In the genomic region with DNA sequence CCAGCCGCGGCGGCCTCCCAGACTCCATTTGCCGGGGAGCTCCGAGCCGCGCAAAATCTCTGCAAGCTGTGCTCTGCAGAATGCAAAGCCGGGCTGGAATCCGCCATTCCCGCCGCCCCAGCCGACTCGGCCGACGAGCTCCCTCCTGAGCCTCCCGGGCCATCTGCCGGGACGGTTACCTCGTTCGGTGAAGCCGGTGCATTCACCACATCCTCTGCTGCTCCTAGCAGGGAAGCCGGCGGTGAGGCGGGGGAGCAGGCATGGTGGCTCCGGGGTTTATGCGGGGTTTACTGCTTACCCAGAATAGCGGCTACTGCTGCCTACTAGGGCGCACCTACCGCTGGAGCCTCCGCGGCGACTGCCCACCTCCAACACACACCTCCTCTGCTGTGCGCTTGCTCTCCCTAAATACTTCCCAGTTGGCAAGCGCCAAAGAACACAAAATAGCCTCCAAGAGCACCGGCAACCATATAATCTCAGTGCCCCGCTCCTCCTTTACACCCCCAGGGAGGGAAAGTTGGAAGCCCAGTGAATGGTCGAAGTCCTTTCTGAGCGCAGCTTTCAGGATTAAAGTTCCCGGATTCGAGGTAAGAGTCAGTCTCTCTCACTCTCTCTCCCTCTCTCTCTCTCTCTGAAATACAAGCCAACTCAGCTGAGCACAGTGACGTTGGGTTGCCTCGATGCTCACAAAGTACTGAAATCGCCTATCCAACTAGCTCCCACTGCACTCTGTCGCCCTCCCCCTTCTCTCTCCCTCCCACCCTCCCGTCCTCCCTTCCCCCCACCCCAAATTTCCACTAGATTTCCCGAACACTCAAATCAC, we compare ENCODE assay signal across 11 cellular contexts. TPM values are rescaled to one million over a fixed set of nuclear protein-coding genes. Genes with fewer than 3 reads are reported as not detected.
DNase-seq lines count a peak whose midpoint lies in the region; ATAC-seq and TF ChIP-seq lines count a peak whose summit lies in the region.
"Had no signal": no experiment of that assay in that cellular context is flagged by ENCODE, and none has a peak within 500 bp of the region (broad histone marks: within the 10 kb centered on the region; RNA-seq: fewer than 3 reads in every experiment).

A gene (minus strand): TSS at position 696 of the 823 bp plus-strand sequence. CDS start 2,246 bp downstream, outside the sequence.

- no peaks in the 10 kb centered on the region for H3K9me3 ChIP-seq in gastroesophageal sphincter
- H3K9me3 ChIP-seq: pancreas had no signal

- H3K27ac ChIP-seq in gastroesophageal sphincter (peak within 1 kb of the TSS; percentile 64 to 94 (median 92)), skin epidermis (peak within 1 kb of the TSS in 7 of 21 experiments; percentile 0 to 91 (median 68))
- H3K27ac ChIP-seq: pancreas, VCaP had no signal

- H3K4me3 ChIP-seq in gastroesophageal sphincter (peak within 1 kb of the TSS; percentile 32 to 67), skin epidermis (peak within 1 kb of the TSS in 4 of 7 experiments; percentile 1 to 38 (median 20))
- H3K4me3 ChIP-seq: pancreas had no signal

- H3K4me1 ChIP-seq in gastroesophageal sphincter = peaks cover 0 to 41% (median 3%) of the 10 kb centered on the region in 3 donors
- H3K4me1 ChIP-seq: pancreas had no signal

- no peak within 1 kb of the TSS for H3K4me3 Mint-ChIP-seq in activated CD4-positive, alpha-beta T cell treated with anti-CD3 and anti-CD28 coated beads for 36 hours
- H3K4me3 Mint-ChIP-seq in activated CD4-positive, alpha-beta T cell treated with anti-CD3 and anti-CD28 coated beads, Interleukin-2, amount 10 ng/mL, durations not matched to agents 24 days and 14 days = no peak within 1 kb of the TSS

- no peak within 1 kb of the TSS for H3K27ac Mint-ChIP-seq in activated CD4-positive, alpha-beta T cell treated with anti-CD3 and anti-CD28 coated beads for 36 hours
- H3K27ac Mint-ChIP-seq in activated CD4-positive, alpha-beta T cell treated with anti-CD3 and anti-CD28 coated beads, Interleukin-2, amount 10 ng/mL, durations not matched to agents 24 days and 14 days = no peak within 1 kb of the TSS

- peaks cover 81% of the 10 kb centered on the region for H3K27me3 Mint-ChIP-seq in activated CD4-positive, alpha-beta T cell treated with anti-CD3 and anti-CD28 coated beads for 36 hours
- H3K27me3 Mint-ChIP-seq in activated CD4-positive, alpha-beta T cell treated with anti-CD3 and anti-CD28 coated beads, Interleukin-2, amount 10 ng/mL, durations not matched to agents 24 days and 14 days = peaks cover 91% of the 10 kb centered on the region

- no peaks in the 10 kb centered on the region for H3K36me3 ChIP-seq in gastroesophageal sphincter
- H3K36me3 ChIP-seq: pancreas had no signal

- no peaks in the 10 kb centered on the region for H3K9me3 Mint-ChIP-seq in activated CD4-positive, alpha-beta T cell treated with anti-CD3 and anti-CD28 coated beads for 36 hours (ENCODE audit: low read depth)
- H3K9me3 Mint-ChIP-seq in activated CD4-positive, alpha-beta T cell treated with anti-CD3 and anti-CD28 coated beads, Interleukin-2, amount 10 ng/mL, durations not matched to agents 24 days and 14 days = peaks cover 8% of the 10 kb centered on the region

- ATAC-seq in activated CD4-positive, alpha-beta T cell treated with anti-CD3 and anti-CD28 coated beads for 36 hours = no peak
- ATAC-seq in gastroesophageal sphincter (peak; percentile 32), GM21515 (IDR thresholded peaks at IDR 0.05; ENCODE audit: unreplicated experiment) (no peak)
- ATAC-seq: pancreas had no signal

- H3K27me3 ChIP-seq in gastroesophageal sphincter = peaks cover 32% of the 10 kb centered on the region

- intact Hi-C loops in activated CD4-positive, alpha-beta T cell treated with anti-CD3 and anti-CD28 coated beads for 36 hours (cut with DNase I, micrococcal nuclease) = loop anchor here (2.0 to 10.0 kb wide), 5 partner anchors 35 to 933 kb away; a partner anchor contains a TSS
- intact Hi-C loops in activated CD4-positive, alpha-beta T cell treated with anti-CD3 and anti-CD28 coated beads, Interleukin-2, amount 10 ng/mL, durations not matched to agents 24 days and 14 days (cut with micrococcal nuclease) = loop anchor here (2.0 to 5.0 kb wide), 2 partner anchors 35 to 938 kb away; no protein-coding TSS in a partner anchor

- peak in 1 of 2 donors; percentile 11 for TF ChIP-seq POLR2A in gastroesophageal sphincter (IDR thresholded peaks at IDR 0.05)

- 0 to 1% methylated on average over 10 to 21 of the region's 46 CpGs for WGBS in gastroesophageal sphincter (ENCODE audit: low coverage in 1 of 2), 2 donors

- DNase-seq in activated CD4-positive, alpha-beta T cell treated with anti-CD3 and anti-CD28 coated beads for 36 hours = peak; percentile 9
- no peak for DNase-seq in activated CD4-positive, alpha-beta T cell treated with anti-CD3 and anti-CD28 coated beads, Interleukin-2, amount 10 ng/mL, durations not matched to agents 24 days and 14 days
- DNase-seq in NCI-H510A treated with DMSO at 0.1 percent for 48 hours (lab: John Stamatoyannopoulos, UW) (peak; percentile 84), HPDE6-E6E7 (ENCODE audit: extremely low spot score) (no peak), putamen (ENCODE audit: low spot score) (no peak)
- DNase-seq: C1 segment of cervical spinal cord, pancreas had no signal

- no peak for TF ChIP-seq EP300 in gastroesophageal sphincter (IDR thresholded peaks at IDR 0.05)

- no peaks in the 10 kb centered on the region for H3K36me3 Mint-ChIP-seq in activated CD4-positive, alpha-beta T cell treated with anti-CD3 and anti-CD28 coated beads for 36 hours (ENCODE audit: low read depth)
- H3K36me3 Mint-ChIP-seq in activated CD4-positive, alpha-beta T cell treated with anti-CD3 and anti-CD28 coated beads, Interleukin-2, amount 10 ng/mL, durations not matched to agents 24 days and 14 days (ENCODE audit: low read depth) = peaks cover 7% of the 10 kb centered on the region

- CTCF ChIA-PET in activated CD4-positive, alpha-beta T cell treated with anti-CD3 and anti-CD28 coated beads for 36 hours (lab: Charles Lee) = no interaction called here

- POLR2A ChIA-PET in activated CD4-positive, alpha-beta T cell treated with anti-CD3 and anti-CD28 coated beads for 36 hours (lab: Charles Lee) = no interaction called here

- TF ChIP-seq CTCF in gastroesophageal sphincter (IDR thresholded peaks at IDR 0.05) = no peak

- peaks cover 11% of the 10 kb centered on the region for H3K4me1 Mint-ChIP-seq in activated CD4-positive, alpha-beta T cell treated with anti-CD3 and anti-CD28 coated beads for 36 hours
- no peaks in the 10 kb centered on the region for H3K4me1 Mint-ChIP-seq in activated CD4-positive, alpha-beta T cell treated with anti-CD3 and anti-CD28 coated beads, Interleukin-2, amount 10 ng/mL, durations not matched to agents 24 days and 14 days

RNA-seq across cellular contexts. Expression of the gene that starts here (rescaled TPM):
- not detected for total RNA-seq in activated CD4-positive, alpha-beta T cell treated with anti-CD3 and anti-CD28 coated beads for 36 hours
- not detected in 2 replicates for total RNA-seq in activated CD4-positive, alpha-beta T cell treated with anti-CD3 and anti-CD28 coated beads, Interleukin-2, amount 10 ng/mL, durations not matched to agents 24 days and 14 days
- 10 to 100 TPM in 3 of 4 donors, 1 to 10 TPM in 1; 8.6 to 38.8 (median 28.0) TPM for total RNA-seq in gastroesophageal sphincter
- total RNA-seq: pancreas had no signal

Comparison
In these comparisons a context has a peak if more than half of its experiments do, and no peak if none do; other contexts are left out.
1. Peak in DNase-seq in activated CD4-positive, alpha-beta T cell treated with anti-CD3 and anti-CD28 coated beads for 36 hours; RNA of the gene not detected or under 1 TPM.